24 cellular contexts compared by ENCODE assay signal in genomic region chr9:81473206-81473605, GRCh38.
"Had no signal": no experiment of that assay in that cellular context is flagged by ENCODE, and none has a peak within 500 bp of the region (broad histone marks: within the 10 kb centered on the region; RNA-seq: fewer than 3 reads in every experiment).

No MANE protein-coding gene starts in this region.

- H3K9me3 ChIP-seq: colonic mucosa, esophagus squamous epithelium, heart right ventricle, lower lobe of right lung, prostate gland, right atrium auricular region, stomach, testis, tibial artery had no signal

- H3K4me1 Mint-ChIP-seq: natural killer cell had no signal

- H3K27me3 ChIP-seq: colonic mucosa, esophagus squamous epithelium, heart right ventricle, right atrium auricular region, stomach, testis, tibial artery had no signal

- ATAC-seq: heart right ventricle, left colon, left ventricle myocardium superior, lower lobe of right lung, natural killer cell, sciatic nerve had no signal

- H3K36me3 Mint-ChIP-seq: natural killer cell, type B pancreatic cell had no signal

- H3K27ac Mint-ChIP-seq: natural killer cell, type B pancreatic cell had no signal

- H3K9me3 Mint-ChIP-seq: natural killer cell had no signal

- H3K27ac ChIP-seq: colonic mucosa, esophagus squamous epithelium, heart right ventricle, lower lobe of right lung, prostate gland, right atrium auricular region, stomach, testis, tibial artery had no signal

- H3K4me3 ChIP-seq: colonic mucosa, esophagus squamous epithelium, heart right ventricle, lower lobe of right lung, prostate gland, right atrium auricular region, smooth muscle cell, stomach, testis, tibial artery had no signal

- H3K36me3 ChIP-seq: colonic mucosa, esophagus squamous epithelium, heart right ventricle, lower lobe of right lung, prostate gland, right atrium auricular region, stomach, tibial artery had no signal

- H3K4me3 Mint-ChIP-seq: natural killer cell, type B pancreatic cell had no signal

- DNase-seq: colonic mucosa; dermis blood vessel endothelial cell; effector memory CD4-positive, alpha-beta T cell; esophagus squamous epithelium; foreskin melanocyte; heart right ventricle; kidney glomerular epithelial cell; left colon; left ventricle myocardium superior; lower lobe of right lung; natural killer cell; stimulated activated CD4-positive, alpha-beta T cell treated with anti-CD3 and anti-CD28 coated beads, Interleukin-12 subunit alpha, Interleukin-12 subunit beta, amount 100 ng/mL, for 4 hours; stimulated activated CD4-positive, alpha-beta T cell treated with anti-CD3 and anti-CD28 coated beads, Interleukin-1b, Interleukin-23, amount 100 ng/mL, for 48 hours; stimulated activated CD4-positive, alpha-beta T cell treated with anti-CD3 and anti-CD28 coated beads, Interleukin-4, amount 100 ng/mL, for 1 hour; stimulated activated CD8-positive, alpha-beta memory T cell treated with anti-CD3 and anti-CD28 coated beads, Interleukin-4, amount 100 ng/mL, for 48 hours; stimulated activated naive CD4-positive, alpha-beta T cell treated with Interleukin-2 at 50 U/mL for 16 hours; stomach; testis; tibial artery had no signal

- H3K4me1 ChIP-seq: colonic mucosa, esophagus squamous epithelium, lower lobe of right lung, prostate gland, right atrium auricular region, testis, tibial artery had no signal
